1 cellular context compared by ENCODE assay signal in the genomic region with DNA sequence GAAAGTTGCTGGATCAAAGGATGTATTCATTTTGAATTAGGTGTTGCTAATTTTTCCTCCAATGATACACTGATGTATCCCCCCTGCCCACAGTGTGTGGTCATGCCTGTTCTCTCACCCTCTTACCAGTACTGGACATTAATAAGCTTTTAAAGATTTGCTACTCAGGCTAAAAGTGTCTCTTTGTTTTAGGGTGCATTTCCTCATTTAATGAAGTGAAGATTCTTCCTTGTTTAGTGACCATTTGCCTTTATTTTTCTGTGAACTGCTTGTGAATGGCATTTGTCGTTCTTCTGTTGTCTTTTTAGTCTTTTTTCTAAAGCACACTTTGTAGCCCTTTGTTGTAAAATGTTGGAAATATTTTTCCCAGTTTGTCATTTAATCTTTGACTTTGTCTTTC.
TF ChIP-seq lines count a peak whose summit lies in the region.

No MANE protein-coding gene starts in this region.

TF ChIP-seq in neural cell, 6 proteins besides CTCF, POLR2A, EP300 and RAD21 (continued from another document):
- TF ChIP-seq SMC3 (conservative IDR thresholded peaks at IDR 0.05; ENCODE audit: poor library complexity), result no peak
TF ChIP-seq in neural cell: peak in this region for 0.
